23 cellular contexts compared by ENCODE assay signal in genomic region chr11:123822022-123822421, GRCh38. TPM values are rescaled to one million over a fixed set of nuclear protein-coding genes. Genes with fewer than 3 reads are reported as not detected.
DNase-seq lines count a peak whose midpoint lies in the region; ATAC-seq and TF ChIP-seq lines count a peak whose summit lies in the region.
"Had no signal": no experiment of that assay in that cellular context is flagged by ENCODE, and none has a peak within 500 bp of the region (broad histone marks: within the 10 kb centered on the region; RNA-seq: fewer than 3 reads in every experiment).

No MANE protein-coding gene starts in this region.

- TF ChIP-seq CTCF in breast epithelium (IDR thresholded peaks at IDR 0.05) (no peak), upper lobe of right lung (IDR thresholded peaks at IDR 0.05) (no peak)

- H3K36me3 ChIP-seq in breast epithelium (no peaks in the 10 kb centered on the region), SJCRH30 (no peaks in the 10 kb centered on the region), mesodermal cell (ENCODE audit: control insufficient read depth, insufficient read depth, low read length) (no peaks in the 10 kb centered on the region), upper lobe of right lung (no peaks in the 10 kb centered on the region)
- H3K36me3 ChIP-seq: esophagus squamous epithelium, heart left ventricle had no signal

- H3K4me1 ChIP-seq in breast epithelium (no peaks in the 10 kb centered on the region), SJCRH30 (peaks cover 10% of the 10 kb centered on the region), mesodermal cell (ENCODE audit: control insufficient read depth, insufficient read depth, low read length, poor library complexity, severe bottlenecking) (no peaks in the 10 kb centered on the region), upper lobe of right lung (no peaks in the 10 kb centered on the region)
- H3K4me1 ChIP-seq: esophagus squamous epithelium, heart left ventricle had no signal

- no peaks in the 10 kb centered on the region for H3K36me3 Mint-ChIP-seq in activated naive CD4-positive, alpha-beta T cell treated with anti-CD3 and anti-CD28 coated beads for 36 hours (ENCODE audit: low read depth)
- H3K36me3 Mint-ChIP-seq: activated naive CD4-positive, alpha-beta T cell treated with anti-CD3 and anti-CD28 coated beads, Interleukin-2, amount 10 ng/mL, durations not matched to agents 7 days and 5 days; naive B cell had no signal

- no peak overlapping the region for H3K27ac Mint-ChIP-seq in activated naive CD4-positive, alpha-beta T cell treated with anti-CD3 and anti-CD28 coated beads for 36 hours
- H3K27ac Mint-ChIP-seq: activated naive CD4-positive, alpha-beta T cell treated with anti-CD3 and anti-CD28 coated beads, Interleukin-2, amount 10 ng/mL, durations not matched to agents 7 days and 5 days; HFFc6; T-helper 2 cell treated with Interferon-gamma antibody and Interleukin-4, amounts not matched to agents 5 μg/mL and 100 μg/mL, for 36 hours had no signal

- intact Hi-C loops in breast epithelium (cut with DNase I; ENCODE audit: low total_unique reads) = no loop called here
- intact Hi-C loops in upper lobe of right lung (cut with DNase I) = no loop called here
- intact Hi-C loops in activated naive CD4-positive, alpha-beta T cell treated with anti-CD3 and anti-CD28 coated beads for 36 hours (cut with micrococcal nuclease) = no loop called here

- H3K4me3 Mint-ChIP-seq in activated naive CD4-positive, alpha-beta T cell treated with anti-CD3 and anti-CD28 coated beads for 36 hours = no peak overlapping the region
- H3K4me3 Mint-ChIP-seq: activated naive CD4-positive, alpha-beta T cell treated with anti-CD3 and anti-CD28 coated beads, Interleukin-2, amount 10 ng/mL, durations not matched to agents 7 days and 5 days; HFFc6; T-helper 2 cell treated with Interferon-gamma antibody and Interleukin-4, amounts not matched to agents 5 μg/mL and 100 μg/mL, for 36 hours had no signal

- H3K27me3 ChIP-seq in breast epithelium (no peaks in the 10 kb centered on the region), SJCRH30 (no peaks in the 10 kb centered on the region), upper lobe of right lung (no peaks in the 10 kb centered on the region)
- H3K27me3 ChIP-seq: dorsolateral prefrontal cortex, esophagus squamous epithelium had no signal

- H3K9me3 Mint-ChIP-seq in activated naive CD4-positive, alpha-beta T cell treated with anti-CD3 and anti-CD28 coated beads for 36 hours = peaks cover 1% of the 10 kb centered on the region
- H3K9me3 Mint-ChIP-seq: activated naive CD4-positive, alpha-beta T cell treated with anti-CD3 and anti-CD28 coated beads, Interleukin-2, amount 10 ng/mL, durations not matched to agents 7 days and 5 days; T-helper 2 cell treated with Interferon-gamma antibody and Interleukin-4, amounts not matched to agents 5 μg/mL and 100 μg/mL, for 36 hours had no signal

- DNase-seq in T47D (ENCODE audit: low read depth in 1 of 2, low spot score in 1 of 2) (peak; percentile 18 to 50), breast epithelium (ENCODE audit: low spot score in 2 of 2) (no peak), SJCRH30 (no peak), upper lobe of right lung (no peak), mesenteric fat pad (ENCODE audit: low spot score) (no peak), GDM1 (lab: John Stamatoyannopoulos, UW) (no peak)
- no peak for DNase-seq in activated naive CD4-positive, alpha-beta T cell treated with anti-CD3 and anti-CD28 coated beads for 36 hours
- DNase-seq: activated CD4-positive, alpha-beta T cell treated with anti-CD3 and anti-CD28 coated beads for 4 hours; activated naive CD4-positive, alpha-beta T cell treated with anti-CD3 and anti-CD28 coated beads, Interleukin-2, amount 10 ng/mL, durations not matched to agents 7 days and 5 days; dorsolateral prefrontal cortex; esophagus squamous epithelium; heart left ventricle; HFFc6; KBM-7; naive B cell; NCI-H1105; NCI-H2227 treated with DMSO at 0.1 percent for 48 hours; SHP77; stimulated activated CD4-positive, alpha-beta T cell treated with anti-CD3 and anti-CD28 coated beads, Interleukin-2, amount 100 ng/mL, for 48 hours had no signal

- peak; percentile 61 for ATAC-seq in upper lobe of right lung
- ATAC-seq: heart left ventricle had no signal

- H3K27me3 Mint-ChIP-seq in activated naive CD4-positive, alpha-beta T cell treated with anti-CD3 and anti-CD28 coated beads for 36 hours (ENCODE audit: low read depth) = peaks cover 4% of the 10 kb centered on the region
- H3K27me3 Mint-ChIP-seq: activated naive CD4-positive, alpha-beta T cell treated with anti-CD3 and anti-CD28 coated beads, Interleukin-2, amount 10 ng/mL, durations not matched to agents 7 days and 5 days had no signal

- no peak overlapping the region for H3K4me3 ChIP-seq in breast epithelium
- peak overlapping the region; percentile 10; the same call in 1 of the 2 replicates for H3K4me3 ChIP-seq in SJCRH30
- H3K4me3 ChIP-seq in mesodermal cell (ENCODE audit: extremely low read depth, insufficient read depth, low read length, poor library complexity, severe bottlenecking) = no peak overlapping the region
- H3K4me3 ChIP-seq in upper lobe of right lung = no peak overlapping the region
- H3K4me3 ChIP-seq: dorsolateral prefrontal cortex, esophagus squamous epithelium, heart left ventricle had no signal

- peaks cover 0 to 4% of the 10 kb centered on the region in 2 donors for H3K9me3 ChIP-seq in breast epithelium
- H3K9me3 ChIP-seq in SJCRH30 (replicated peaks) = no peaks in the 10 kb centered on the region
- H3K9me3 ChIP-seq in mesodermal cell (ENCODE audit: control insufficient read depth, low read length) = no peaks in the 10 kb centered on the region
- no peaks in the 10 kb centered on the region for H3K9me3 ChIP-seq in upper lobe of right lung
- H3K9me3 ChIP-seq: esophagus squamous epithelium, heart left ventricle had no signal

- no peak overlapping the region for H3K27ac ChIP-seq in breast epithelium
- peak overlapping the region; percentile 60 for H3K27ac ChIP-seq in SJCRH30
- peak overlapping the region; percentile 70 for H3K27ac ChIP-seq in mesodermal cell (ENCODE audit: low read depth, low read length, severe bottlenecking)
- no peak overlapping the region for H3K27ac ChIP-seq in upper lobe of right lung
- H3K27ac ChIP-seq: dorsolateral prefrontal cortex, esophagus squamous epithelium, heart left ventricle had no signal

- TF ChIP-seq POLR2A in breast epithelium (IDR thresholded peaks at IDR 0.05) = no peak

- no peaks in the 10 kb centered on the region for H3K4me1 Mint-ChIP-seq in activated naive CD4-positive, alpha-beta T cell treated with anti-CD3 and anti-CD28 coated beads for 36 hours (ENCODE audit: low read depth)
- H3K4me1 Mint-ChIP-seq: activated naive CD4-positive, alpha-beta T cell treated with anti-CD3 and anti-CD28 coated beads, Interleukin-2, amount 10 ng/mL, durations not matched to agents 7 days and 5 days; naive B cell had no signal

- in situ Hi-C loops in T47D (cut with HindIII; ENCODE audit: low pct_unique_long_range_greater_than_20kb, low sequenced_read_pairs) = no loop called here

- WGBS in mesodermal cell (ENCODE audit: insufficient coverage in 2 of 2), 2 experiments = 60% methylated on average over 1 of the region's 2 CpGs; no CpG with 5 or more reads in 1 of the 2 experiments

- CTCF ChIA-PET in activated naive CD4-positive, alpha-beta T cell treated with anti-CD3 and anti-CD28 coated beads for 36 hours (lab: Charles Lee) = no interaction called here

RNA-seq across cellular contexts. Expression of gene OR6M1, which starts 15.9 kb away (rescaled TPM):
- total RNA-seq in breast epithelium = not detected
- total RNA-seq in SJCRH30 (2014; rRNA removed; shearing (Covaris generic)) = not detected in 2 replicates
- polyA plus RNA-seq in mesodermal cell (2013, experiment 1 of 2) = 0.48 TPM
- not detected for polyA plus RNA-seq in mesodermal cell (2013, experiment 2 of 2)
- total RNA-seq in upper lobe of right lung = not detected
- total RNA-seq in activated naive CD4-positive, alpha-beta T cell treated with anti-CD3 and anti-CD28 coated beads for 36 hours = not detected
- not detected for total RNA-seq in mesenteric fat pad
- total RNA-seq: dorsolateral prefrontal cortex, esophagus squamous epithelium, heart left ventricle, HFFc6 had no signal
- polyA plus RNA-seq: heart left ventricle, keratinocyte, thymus had no signal

Comparison
In these comparisons a context has a peak if more than half of its experiments do, and no peak if none do; other contexts are left out.
1. DNase-seq: peak in T47D (2 of 2); none in breast epithelium (0 of 2), SJCRH30 (0 of 2), upper lobe of right lung (single experiment), activated naive CD4-positive, alpha-beta T cell treated with anti-CD3 and anti-CD28 coated beads for 36 hours (single experiment), mesenteric fat pad (single experiment) and GDM1 (single experiment).
2. H3K27ac ChIP-seq: peak in SJCRH30 (single experiment) and mesodermal cell (single experiment); none in breast epithelium (0 of 2) and upper lobe of right lung (single experiment).